34 cellular contexts compared by ENCODE assay signal in the genomic region with DNA sequence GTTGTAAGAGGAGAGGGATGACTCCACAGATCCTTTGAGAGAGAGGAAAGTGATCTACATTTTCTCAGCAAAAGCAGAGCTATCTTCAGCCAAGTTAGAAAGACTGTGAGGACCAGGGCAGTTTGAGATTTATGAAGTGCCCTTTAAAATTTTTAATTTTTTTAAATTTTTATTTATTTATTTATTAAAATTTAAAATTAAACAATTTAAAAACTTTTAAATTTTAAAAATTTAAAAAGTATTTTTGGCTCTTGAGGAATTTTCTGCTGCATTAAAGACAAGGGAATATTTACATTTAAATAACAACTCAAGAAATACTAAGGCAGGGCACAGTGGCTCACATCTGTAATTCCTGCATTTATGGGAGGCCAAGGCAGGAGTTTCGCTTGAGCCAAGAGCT. TPM values are rescaled to one million over a fixed set of nuclear protein-coding genes. Genes with fewer than 3 reads are reported as not detected.
"Had no signal": no experiment of that assay in that cellular context is flagged by ENCODE, and none has a peak within 500 bp of the region (broad histone marks: within the 10 kb centered on the region; RNA-seq: fewer than 3 reads in every experiment).

No MANE protein-coding gene starts in this region.

- DNase-seq: Karpas-422, Kasumi-1, KG1, MG63, MM.1S, MV-4-11, NCI-H1048, NCI-H1092, NCI-H1092 treated with DMSO at 0.1 percent for 48 hours, NCI-H1105, NCI-H1105 treated with DMSO at 0.1 percent for 48 hours, NCI-H1417, NCI-H1417 treated with DMSO at 0.1 percent for 48 hours, NCI-H1436, NCI-H1436 treated with DMSO at 0.1 percent for 48 hours, NCI-H146, NCI-H1694, NCI-H1694 treated with DMSO at 0.1 percent for 48 hours, NCI-H187, NCI-H187 treated with DMSO at 0.1 percent for 48 hours, NCI-H1930, NCI-H2029, NCI-H2029 treated with DMSO at 0.1 percent for 48 hours, NCI-H2081, NCI-H2081 treated with DMSO at 0.1 percent for 48 hours, NCI-H2107, NCI-H2171, NCI-H2171 treated with DMSO at 0.1 percent for 48 hours, NCI-H2227 treated with DMSO at 0.1 percent for 48 hours, NCI-H226, NCI-H345, NCI-H446, NCI-H446 treated with DMSO at 0.1 percent for 48 hours had no signal

RNA-seq across cellular contexts. Expression of gene MARVELD2, which starts 47.3 kb away (rescaled TPM):
- total RNA-seq: LHCN-M2 had no signal
